ENCODE assay signal across 8 cellular contexts in genomic region chr9:35746583-35746982, GRCh38. TPM values are rescaled to one million over a fixed set of nuclear protein-coding genes. Genes with fewer than 3 reads are reported as not detected.
DNase-seq lines count a peak whose midpoint lies in the region; ATAC-seq and TF ChIP-seq lines count a peak whose summit lies in the region.

No MANE protein-coding gene starts in this region.

- H3K9me3 Mint-ChIP-seq in dendritic cell treated with granulocyte-macrophage colony-stimulating factor and Interleukin-4, amounts not matched to agents 40 ng/mL and 50 ng/mL, for 4 days = no peaks in the 10 kb centered on the region
- no peaks in the 10 kb centered on the region for H3K9me3 Mint-ChIP-seq in naive thymus-derived CD8-positive, alpha-beta T cell

- peaks cover 67% of the 10 kb centered on the region for H3K4me1 Mint-ChIP-seq in dendritic cell treated with granulocyte-macrophage colony-stimulating factor and Interleukin-4, amounts not matched to agents 40 ng/mL and 50 ng/mL, for 4 days (ENCODE audit: low read depth)
- H3K4me1 Mint-ChIP-seq in naive thymus-derived CD8-positive, alpha-beta T cell = peaks cover 43 to 70% (median 62%) of the 10 kb centered on the region in 4 donors

- H3K27ac ChIP-seq in BLaER1 (no peak overlapping the region), adrenal gland (no peak overlapping the region)

- TF ChIP-seq POLR2A in adrenal gland (IDR thresholded peaks at IDR 0.05) = no peak

- POLR2A ChIA-PET in naive thymus-derived CD8-positive, alpha-beta T cell (lab: Charles Lee) = interaction anchor here (1.3 to 4.8 kb wide), 2 partner anchors 9 to 14 kb away, joined by 4 to 68 read pairs; partner anchors contain the start of genes CREB3 and TLN1

- H3K4me3 ChIP-seq in BLaER1 (peak overlapping the region; percentile 91; the same call in 1 of the 2 replicates), adrenal gland (peak overlapping the region in 1 of 4 donors; percentile 92)

- H3K9me3 ChIP-seq in BLaER1 = no peaks in the 10 kb centered on the region
- H3K9me3 ChIP-seq in adrenal gland (replicated peaks in 1 of 3) = no peaks in the 10 kb centered on the region

- H3K9ac ChIP-seq in BLaER1 = peak overlapping the region; percentile 5; the same call in 1 of the 2 replicates

- peaks cover 31% of the 10 kb centered on the region for H3K36me3 ChIP-seq in BLaER1
- H3K36me3 ChIP-seq in adrenal gland (replicated peaks in 1 of 2) = peaks cover 0 to 41% of the 10 kb centered on the region in 2 donors

- H3K27me3 ChIP-seq in BLaER1 (no peaks in the 10 kb centered on the region), adrenal gland (no peaks in the 10 kb centered on the region)

- H4K20me1 ChIP-seq in BLaER1 = no peaks in the 10 kb centered on the region; the same call in 1 of the 2 replicates

- H3K4me1 ChIP-seq in BLaER1 (peaks cover 61% of the 10 kb centered on the region), adrenal gland (replicated peaks in 1 of 2) (peaks cover 34 to 48% of the 10 kb centered on the region in 2 donors)

- H3K4me2 ChIP-seq in BLaER1 = peak overlapping the region; percentile 84

- peak overlapping the region; percentile 92 for H3K4me3 Mint-ChIP-seq in dendritic cell treated with granulocyte-macrophage colony-stimulating factor and Interleukin-4, amounts not matched to agents 40 ng/mL and 50 ng/mL, for 4 days
- H3K4me3 Mint-ChIP-seq in naive thymus-derived CD8-positive, alpha-beta T cell = peak overlapping the region; percentile 66 to 99 (median 89)

- no peak overlapping the region for H3K27ac Mint-ChIP-seq in dendritic cell treated with granulocyte-macrophage colony-stimulating factor and Interleukin-4, amounts not matched to agents 40 ng/mL and 50 ng/mL, for 4 days
- H3K27ac Mint-ChIP-seq in naive thymus-derived CD8-positive, alpha-beta T cell = peak overlapping the region in 2 of 10 donors; percentile 15 to 55

- H3K27me3 Mint-ChIP-seq in dendritic cell treated with granulocyte-macrophage colony-stimulating factor and Interleukin-4, amounts not matched to agents 40 ng/mL and 50 ng/mL, for 4 days = no peaks in the 10 kb centered on the region
- H3K27me3 Mint-ChIP-seq in naive thymus-derived CD8-positive, alpha-beta T cell = no peaks in the 10 kb centered on the region

- peak; percentile 8 for DNase-seq in LHCN-M2 (ENCODE audit: low read depth)
- no peak for DNase-seq in naive thymus-derived CD8-positive, alpha-beta T cell
- DNase-seq in T-helper 9 cell = no peak
- no peak for DNase-seq in adrenal gland
- no peak for DNase-seq in occipital lobe (lab: John Stamatoyannopoulos, UW)
- DNase-seq in SIG-M5 (lab: John Stamatoyannopoulos, UW) = no peak

- ATAC-seq in naive thymus-derived CD8-positive, alpha-beta T cell = no peak

- WGBS in adrenal gland, 4 donors = 52 to 58% (median 55%) methylated on average over 3 of the region's 3 CpGs

- H3K36me3 Mint-ChIP-seq in dendritic cell treated with granulocyte-macrophage colony-stimulating factor and Interleukin-4, amounts not matched to agents 40 ng/mL and 50 ng/mL, for 4 days (ENCODE audit: low read depth) = peaks cover 83% of the 10 kb centered on the region
- peaks cover 0 to 31% (median 0%) of the 10 kb centered on the region in 3 donors for H3K36me3 Mint-ChIP-seq in naive thymus-derived CD8-positive, alpha-beta T cell

- intact Hi-C loops in dendritic cell treated with granulocyte-macrophage colony-stimulating factor and Interleukin-4, amounts not matched to agents 40 ng/mL and 50 ng/mL, for 4 days (cut with micrococcal nuclease) = no loop called here
- intact Hi-C loops in adrenal gland (cut with DNase I) = no loop called here

- no peak for TF ChIP-seq CTCF in adrenal gland (IDR thresholded peaks at IDR 0.05)

RNA-seq across cellular contexts. Expression of gene GBA2, which starts 2.4 kb away (rescaled TPM):
- total RNA-seq in LHCN-M2 (2014; rRNA removed) = 26.4 and 29.9 TPM in 2 replicates
- 26.2 TPM for polyA plus RNA-seq in LHCN-M2 (2012)
- total RNA-seq in naive thymus-derived CD8-positive, alpha-beta T cell = 10 to 100 TPM; 56.7 to 65.4 TPM
- 10 to 100 TPM; 14.8 to 28.3 (median 22.0) TPM for polyA plus RNA-seq in naive thymus-derived CD8-positive, alpha-beta T cell
- total RNA-seq in adrenal gland = 10 to 100 TPM; 28.5 to 74.5 (median 52.6) TPM
- 10 to 100 TPM; 42.4 to 84.8 (median 79.0) TPM for polyA plus RNA-seq in adrenal gland
- 45.2 TPM for total RNA-seq in occipital lobe

RNA-seq across cellular contexts. Expression of gene RGP1, which starts 2.5 kb away (rescaled TPM):
- total RNA-seq in LHCN-M2 (2014; rRNA removed) (13.5 and 17.4 TPM in 2 replicates), adrenal gland (10 to 100 TPM; 17.1 to 41.2 (median 28.9) TPM), occipital lobe (12.3 TPM)
- polyA plus RNA-seq in LHCN-M2 (2012) = 15.8 TPM
- total RNA-seq in naive thymus-derived CD8-positive, alpha-beta T cell = 10 to 100 TPM; 30.7 to 31.7 TPM
- polyA plus RNA-seq in naive thymus-derived CD8-positive, alpha-beta T cell = 1 to 10 TPM; 6.8 to 9.6 (median 8.1) TPM
- 10 to 100 TPM in 2 of 3 donors, 1 to 10 TPM in 1; 6.4 to 24.7 (median 13.5) TPM for polyA plus RNA-seq in adrenal gland

RNA-seq across cellular contexts. Expression of gene MSMP, which starts 7.5 kb away (rescaled TPM):
- total RNA-seq in LHCN-M2 (2014; rRNA removed) (not detected in 2 replicates), adrenal gland (1 to 10 TPM in 2 of 8 donors, not detected in 6; 1.1 to 2.0 TPM), occipital lobe (not detected)
- polyA plus RNA-seq in LHCN-M2 (2012) = not detected
- 1 to 10 TPM in 1 of 2 experiments, under 1 TPM in 1; 0.88 to 1.7 TPM for total RNA-seq in naive thymus-derived CD8-positive, alpha-beta T cell
- 1 to 10 TPM in 1 of 3 donors, not detected in 2; 1.3 TPM for polyA plus RNA-seq in naive thymus-derived CD8-positive, alpha-beta T cell
- polyA plus RNA-seq in adrenal gland = 1 to 10 TPM in 1 of 3 donors, under 1 TPM in 1, not detected in 1; 0.56 to 1.3 TPM

RNA-seq across cellular contexts. Expression of gene CREB3, which starts 14.1 kb away (rescaled TPM):
- 87.9 and 108 TPM in 2 replicates for total RNA-seq in LHCN-M2 (2014; rRNA removed)
- 76.4 TPM for polyA plus RNA-seq in LHCN-M2 (2012)
- total RNA-seq in naive thymus-derived CD8-positive, alpha-beta T cell = 10 to 100 TPM; 17.1 to 19.5 TPM
- 10 to 100 TPM; 29.8 to 40.3 (median 33.1) TPM for polyA plus RNA-seq in naive thymus-derived CD8-positive, alpha-beta T cell
- total RNA-seq in adrenal gland = 100 to 1,000 TPM in 1 of 8 donors, 10 to 100 TPM in 7; 47.0 to 142 (median 59.0) TPM
- polyA plus RNA-seq in adrenal gland = 100 to 1,000 TPM in 1 of 3 donors, 10 to 100 TPM in 2; 47.6 to 113 (median 52.0) TPM
- total RNA-seq in occipital lobe = 22.9 TPM

RNA-seq across cellular contexts. Expression of gene TLN1, which starts 14.6 kb away (rescaled TPM):
- total RNA-seq in LHCN-M2 (2014; rRNA removed) (356 and 415 TPM in 2 replicates), adrenal gland (100 to 1,000 TPM; 269 to 565 (median 372) TPM), occipital lobe (17.8 TPM)
- polyA plus RNA-seq in LHCN-M2 (2012) = 384 TPM
- 100 to 1,000 TPM; 204 to 233 TPM for total RNA-seq in naive thymus-derived CD8-positive, alpha-beta T cell
- polyA plus RNA-seq in naive thymus-derived CD8-positive, alpha-beta T cell = 10 to 100 TPM; 32.9 to 88.9 (median 36.4) TPM
- 100 to 1,000 TPM; 165 to 232 (median 178) TPM for polyA plus RNA-seq in adrenal gland
